Comparison of ENCODE assay signal across 1 cellular context in genomic region chr1:200247513-200247912, GRCh38.
TF ChIP-seq lines count a peak whose summit lies in the region.

No MANE protein-coding gene starts in this region.

TF ChIP-seq in WTC11, 78 proteins besides CTCF, POLR2A, EP300 and RAD21 (continued from another document):
- TF ChIP-seq PREB (CRISPR knock-in tag; IDR thresholded peaks at IDR 0.05; ENCODE audit: borderline replicate concordance) (no peak), MYBL2 (CRISPR knock-in tag; IDR thresholded peaks at IDR 0.05) (no peak)
